ENCODE assay signal across 10 cellular contexts in genomic region chr2:14944562-14945346, GRCh38.
DNase-seq lines count a peak whose midpoint lies in the region; ATAC-seq, FAIRE-seq and TF ChIP-seq lines count a peak whose summit lies in the region.
"Had no signal": no experiment of that assay in that cellular context is flagged by ENCODE, and none has a peak within 500 bp of the region (broad histone marks: within the 10 kb centered on the region; RNA-seq: fewer than 3 reads in every experiment).

No MANE protein-coding gene starts in this region.

- no peak overlapping the region for H2BK12ac ChIP-seq in trophoblast cell (ENCODE audit: low read length)

- H3K9me3 Mint-ChIP-seq in astrocyte (ENCODE audit: unreplicated experiment) = peaks cover 11% of the 10 kb centered on the region

- H3K79me1 ChIP-seq in trophoblast cell (ENCODE audit: low read length) = no peaks in the 10 kb centered on the region

- H3K4me3 Mint-ChIP-seq in astrocyte (ENCODE audit: unreplicated experiment) = no peak overlapping the region

- H3K36me3 Mint-ChIP-seq in astrocyte (ENCODE audit: low read depth, unreplicated experiment) = no peaks in the 10 kb centered on the region

- no peak overlapping the region; the same call in 1 of the 2 replicates for H2AFZ ChIP-seq in Karpas-422 (ENCODE audit: low read length)
- no peak overlapping the region for H2AFZ ChIP-seq in astrocyte (ENCODE audit: low read depth, low read length)
- no peak overlapping the region for H2AFZ ChIP-seq in trophoblast cell (ENCODE audit: insufficient read depth, low read length, poor library complexity)

- DNase-seq in ACHN (peak; percentile 44), Karpas-422 (peak; percentile 59), astrocyte (ENCODE audit: low read depth) (peak; percentile 26), trophoblast cell (peak; percentile 23 to 66), GM12891 (ENCODE audit: insufficient read length, low spot score) (no peak), cardiac septum (ENCODE audit: low spot score) (no peak)

- no peak overlapping the region for H3K27ac Mint-ChIP-seq in astrocyte (ENCODE audit: unreplicated experiment)

- intact Hi-C loops in cardiac septum (cut with DNase I) = no loop called here

- no peaks in the 10 kb centered on the region for H3K9me3 ChIP-seq in Karpas-422 (ENCODE audit: low read length)
- no peaks in the 10 kb centered on the region for H3K9me3 ChIP-seq in astrocyte (ENCODE audit: insufficient read depth, low read depth, low read length)
- H3K9me3 ChIP-seq in trophoblast cell (ENCODE audit: insufficient read depth, low read depth, low read length) = no peaks in the 10 kb centered on the region

- TF ChIP-seq CTCF in astrocyte (IDR thresholded peaks at IDR 0.05; ENCODE audit: insufficient read depth, low read depth, low read length) = peak; percentile 41

- H3K18ac ChIP-seq in trophoblast cell (ENCODE audit: low read length) = no peak overlapping the region

- H2BK120ac ChIP-seq in trophoblast cell (ENCODE audit: insufficient read depth, low read length, poor library complexity) = no peak overlapping the region

- no peak overlapping the region for H3K23ac ChIP-seq in trophoblast cell (ENCODE audit: low read length)

- H3K27ac ChIP-seq in Karpas-422 (ENCODE audit: low read length) (no peak overlapping the region), astrocyte (ENCODE audit: low read depth, low read length) (no peak overlapping the region), trophoblast cell (ENCODE audit: low read depth, low read length) (no peak overlapping the region)
- H3K27ac ChIP-seq: cardiac muscle cell had no signal

- H2AK5ac ChIP-seq in trophoblast cell (ENCODE audit: low read length) = no peak overlapping the region

- no peaks in the 10 kb centered on the region for H3K27me3 ChIP-seq in Karpas-422 (ENCODE audit: low read length)
- H3K27me3 ChIP-seq in astrocyte (ENCODE audit: insufficient read depth, low read length) = no peaks in the 10 kb centered on the region
- no peaks in the 10 kb centered on the region for H3K27me3 ChIP-seq in trophoblast cell (ENCODE audit: insufficient read depth, low read length)
- H3K27me3 ChIP-seq: cardiac muscle cell had no signal

- H3K4ac ChIP-seq in trophoblast cell (ENCODE audit: low read depth, low read length) = no peak overlapping the region

- H3K4me1 ChIP-seq in Karpas-422 (ENCODE audit: low read length) (no peaks in the 10 kb centered on the region), astrocyte (ENCODE audit: insufficient read depth, low read length) (no peaks in the 10 kb centered on the region), trophoblast cell (ENCODE audit: control insufficient read depth in 1 of 2, insufficient read depth in 2 of 2, low read length in 2 of 2) (no peaks in the 10 kb centered on the region)

- no CpG with 5 or more reads among the region's 7 CpGs for WGBS in trophoblast cell (ENCODE audit: extremely low coverage, insufficient coverage, insufficient read length)

- H2BK5ac ChIP-seq in trophoblast cell (ENCODE audit: low read depth, low read length, poor library complexity) = no peak overlapping the region

- FAIRE-seq in astrocyte (lab: Jason Lieb, UNC) (no peak), GM12891 (lab: Jason Lieb, UNC) (no peak)
- FAIRE-seq: GM18507 had no signal

- H3K4me2 ChIP-seq in Karpas-422 (ENCODE audit: low read depth, low read length, poor library complexity, severe bottlenecking) (no peak overlapping the region), astrocyte (ENCODE audit: low read length) (no peak overlapping the region), trophoblast cell (ENCODE audit: low read length) (no peak overlapping the region)

- H4K20me1 ChIP-seq in Karpas-422 (ENCODE audit: insufficient read depth, low read depth, low read length) (no peaks in the 10 kb centered on the region), astrocyte (ENCODE audit: insufficient read depth, low read length) (no peaks in the 10 kb centered on the region)

- H3K36me3 ChIP-seq in Karpas-422 (ENCODE audit: insufficient read depth, low read length) (no peaks in the 10 kb centered on the region), astrocyte (ENCODE audit: insufficient read depth, low read length) (no peaks in the 10 kb centered on the region), trophoblast cell (ENCODE audit: control insufficient read depth in 1 of 2, insufficient read depth in 2 of 2, low read length in 2 of 2) (no peaks in the 10 kb centered on the region)
- H3K36me3 ChIP-seq: cardiac muscle cell had no signal

- H3K4me3 ChIP-seq in Karpas-422 (ENCODE audit: low read length) (no peak overlapping the region), astrocyte (ENCODE audit: insufficient read depth, low read depth, low read length) (no peak overlapping the region), trophoblast cell (ENCODE audit: low read depth, low read length) (no peak overlapping the region)
- H3K4me3 ChIP-seq: cardiac muscle cell had no signal

- in situ Hi-C loops in ACHN (cut with HindIII; ENCODE audit: low pct_ligation_motif_present, low pct_unique_long_range_greater_than_20kb, low sequenced_read_pairs) = no loop called here

- no peaks in the 10 kb centered on the region for H3K9me2 ChIP-seq in Karpas-422 (replicated peaks; ENCODE audit: insufficient read depth, low read length)

- no peak overlapping the region for H4K8ac ChIP-seq in trophoblast cell (ENCODE audit: low read depth, low read length)

- ATAC-seq in GM19395 (IDR thresholded peaks at IDR 0.05; ENCODE audit: unreplicated experiment) (peak; percentile 83), GM18519 (IDR thresholded peaks at IDR 0.05; ENCODE audit: low FRiP score, unreplicated experiment) (no peak)

- H3K14ac ChIP-seq in trophoblast cell (ENCODE audit: low read length) = no peak overlapping the region

- H4K12ac ChIP-seq in trophoblast cell (ENCODE audit: low read depth, low read length) = no peak overlapping the region

- TF ChIP-seq POLR2A in GM12891 (IDR thresholded peaks at IDR 0.05; ENCODE audit: low read depth, low read length) = no peak

- H3K9ac ChIP-seq in Karpas-422 (ENCODE audit: low read length) = no peak overlapping the region
- no peak overlapping the region for H3K9ac ChIP-seq in astrocyte (ENCODE audit: low read length)
- H3K9ac ChIP-seq in trophoblast cell (ENCODE audit: low read length) = no peak overlapping the region

- no peaks in the 10 kb centered on the region for H3K27me3 Mint-ChIP-seq in astrocyte (ENCODE audit: low read depth, unreplicated experiment)

- H3K4me1 Mint-ChIP-seq in astrocyte (ENCODE audit: low read depth, unreplicated experiment) = no peaks in the 10 kb centered on the region

- no peak overlapping the region for H4K91ac ChIP-seq in trophoblast cell (ENCODE audit: low read depth, low read length)

- H3K79me2 ChIP-seq in Karpas-422 (ENCODE audit: low read length) (no peaks in the 10 kb centered on the region), astrocyte (ENCODE audit: insufficient read depth, low read length) (no peaks in the 10 kb centered on the region), trophoblast cell (ENCODE audit: control insufficient read depth, insufficient read depth, low read length, poor library complexity) (no peaks in the 10 kb centered on the region)

TF ChIP-seq in GM12891, 5 proteins besides CTCF, POLR2A, EP300 and RAD21:
- TF ChIP-seq PAX5 (IDR thresholded peaks at IDR 0.05; ENCODE audit: insufficient read depth, low read length, severe bottlenecking) = no peak
- TF ChIP-seq SPI1 (IDR thresholded peaks at IDR 0.05; ENCODE audit: low read depth, low read length) = no peak
- no peak for TF ChIP-seq POLR2AphosphoS5 (IDR thresholded peaks at IDR 0.05; ENCODE audit: low read depth, low read length)
- TF ChIP-seq TAF1 (IDR thresholded peaks at IDR 0.05; ENCODE audit: low read depth, low read length) = no peak
- no peak for TF ChIP-seq POU2F2 (IDR thresholded peaks at IDR 0.05; ENCODE audit: low read depth, low read length)

Comparison
In these comparisons a context has a peak if more than half of its experiments do, and no peak if none do; other contexts are left out.
1. DNase-seq: peak in ACHN (single experiment), Karpas-422 (single experiment), astrocyte (single experiment) and trophoblast cell (2 of 2); none in GM12891 (single experiment) and cardiac septum (single experiment).